In the genomic region with DNA sequence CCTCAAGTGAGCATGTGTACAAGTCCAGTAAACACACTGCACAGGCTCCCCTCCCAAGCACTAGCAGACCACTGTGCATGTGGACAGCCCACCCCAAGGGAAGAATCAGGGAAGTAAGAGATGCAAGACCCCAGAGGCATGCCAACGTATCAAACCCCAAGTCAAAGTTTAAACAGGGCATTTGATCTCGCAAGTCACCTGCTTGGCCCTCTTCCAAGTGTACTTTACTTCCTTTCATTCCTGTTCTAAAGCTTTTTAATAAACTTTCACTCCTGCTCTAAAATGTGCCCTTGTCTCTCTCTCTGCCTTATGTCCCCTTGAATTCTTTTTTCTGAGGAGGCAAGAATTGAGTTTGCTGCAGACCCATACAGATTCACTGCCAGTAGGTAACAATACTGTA, we compare ENCODE assay signal across 2 cellular contexts.
TF ChIP-seq lines count a peak whose summit lies in the region.

No MANE protein-coding gene starts in this region.

TF ChIP-seq in GM23338, 12 proteins besides CTCF, POLR2A, EP300 and RAD21 (continues in another document):
- TF ChIP-seq, protein P1, sequence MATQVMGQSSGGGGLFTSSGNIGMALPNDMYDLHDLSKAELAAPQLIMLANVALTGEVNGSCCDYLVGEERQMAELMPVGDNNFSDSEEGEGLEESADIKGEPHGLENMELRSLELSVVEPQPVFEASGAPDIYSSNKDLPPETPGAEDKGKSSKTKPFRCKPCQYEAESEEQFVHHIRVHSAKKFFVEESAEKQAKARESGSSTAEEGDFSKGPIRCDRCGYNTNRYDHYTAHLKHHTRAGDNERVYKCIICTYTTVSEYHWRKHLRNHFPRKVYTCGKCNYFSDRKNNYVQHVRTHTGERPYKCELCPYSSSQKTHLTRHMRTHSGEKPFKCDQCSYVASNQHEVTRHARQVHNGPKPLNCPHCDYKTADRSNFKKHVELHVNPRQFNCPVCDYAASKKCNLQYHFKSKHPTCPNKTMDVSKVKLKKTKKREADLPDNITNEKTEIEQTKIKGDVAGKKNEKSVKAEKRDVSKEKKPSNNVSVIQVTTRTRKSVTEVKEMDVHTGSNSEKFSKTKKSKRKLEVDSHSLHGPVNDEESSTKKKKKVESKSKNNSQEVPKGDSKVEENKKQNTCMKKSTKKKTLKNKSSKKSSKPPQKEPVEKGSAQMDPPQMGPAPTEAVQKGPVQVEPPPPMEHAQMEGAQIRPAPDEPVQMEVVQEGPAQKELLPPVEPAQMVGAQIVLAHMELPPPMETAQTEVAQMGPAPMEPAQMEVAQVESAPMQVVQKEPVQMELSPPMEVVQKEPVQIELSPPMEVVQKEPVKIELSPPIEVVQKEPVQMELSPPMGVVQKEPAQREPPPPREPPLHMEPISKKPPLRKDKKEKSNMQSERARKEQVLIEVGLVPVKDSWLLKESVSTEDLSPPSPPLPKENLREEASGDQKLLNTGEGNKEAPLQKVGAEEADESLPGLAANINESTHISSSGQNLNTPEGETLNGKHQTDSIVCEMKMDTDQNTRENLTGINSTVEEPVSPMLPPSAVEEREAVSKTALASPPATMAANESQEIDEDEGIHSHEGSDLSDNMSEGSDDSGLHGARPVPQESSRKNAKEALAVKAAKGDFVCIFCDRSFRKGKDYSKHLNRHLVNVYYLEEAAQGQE (IDR thresholded peaks at IDR 0.05; ENCODE audit: unreplicated experiment), result no peak
- TF ChIP-seq ZNF331 (CRISPR knock-in tag; IDR thresholded peaks at IDR 0.05; ENCODE audit: low read depth), result no peak
- no peak for TF ChIP-seq EZH2 (IDR thresholded peaks at IDR 0.05; ENCODE audit: low read depth, unreplicated experiment)
- no peak for TF ChIP-seq CREB1 (CRISPR knock-in tag; IDR thresholded peaks at IDR 0.05; ENCODE audit: low read depth)
- no peak for TF ChIP-seq STAT1 (IDR thresholded peaks at IDR 0.05; ENCODE audit: unreplicated experiment)
- no peak for TF ChIP-seq JUNB (IDR thresholded peaks at IDR 0.05; ENCODE audit: unreplicated experiment)
- TF ChIP-seq POLR2AphosphoS5 (IDR thresholded peaks at IDR 0.05; ENCODE audit: low read depth), result no peak
- TF ChIP-seq ETS1 (IDR thresholded peaks at IDR 0.05), result no peak
- TF ChIP-seq EZH2phosphoT487 (IDR thresholded peaks at IDR 0.05; ENCODE audit: unreplicated experiment), result no peak
- no peak for TF ChIP-seq ZNF462 (CRISPR knock-in tag; IDR thresholded peaks at IDR 0.05)

TF ChIP-seq in IMR-90, 13 proteins besides CTCF, POLR2A, EP300 and RAD21:
- TF ChIP-seq, protein P2, sequence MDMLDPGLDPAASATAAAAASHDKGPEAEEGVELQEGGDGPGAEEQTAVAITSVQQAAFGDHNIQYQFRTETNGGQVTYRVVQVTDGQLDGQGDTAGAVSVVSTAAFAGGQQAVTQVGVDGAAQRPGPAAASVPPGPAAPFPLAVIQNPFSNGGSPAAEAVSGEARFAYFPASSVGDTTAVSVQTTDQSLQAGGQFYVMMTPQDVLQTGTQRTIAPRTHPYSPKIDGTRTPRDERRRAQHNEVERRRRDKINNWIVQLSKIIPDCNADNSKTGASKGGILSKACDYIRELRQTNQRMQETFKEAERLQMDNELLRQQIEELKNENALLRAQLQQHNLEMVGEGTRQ (IDR thresholded peaks at IDR 0.05; ENCODE audit: low read depth, low read length), result no peak
- no peak for TF ChIP-seq RFX5 (IDR thresholded peaks at IDR 0.05; ENCODE audit: low read depth, low read length)
- no peak for TF ChIP-seq FOS (IDR thresholded peaks at IDR 0.05; ENCODE audit: low read depth, low read length)
- TF ChIP-seq RCOR1 (IDR thresholded peaks at IDR 0.05; ENCODE audit: insufficient replicate concordance, low read length), result no peak
- no peak for TF ChIP-seq MXI1 (IDR thresholded peaks at IDR 0.05; ENCODE audit: borderline replicate concordance, low read depth, low read length)
- no peak for TF ChIP-seq NFE2L2 (IDR thresholded peaks at IDR 0.05; ENCODE audit: low read depth, low read length)
- no peak for TF ChIP-seq ELK1 (IDR thresholded peaks at IDR 0.05; ENCODE audit: borderline replicate concordance, low read depth, low read length)
- TF ChIP-seq MAFK (IDR thresholded peaks at IDR 0.05; ENCODE audit: low read depth, low read length), result no peak
- TF ChIP-seq CHD1 (IDR thresholded peaks at IDR 0.05; ENCODE audit: low read depth, low read length), result no peak
- TF ChIP-seq SMC3 (IDR thresholded peaks at IDR 0.05; ENCODE audit: low read depth, low read length), result no peak
- no peak for TF ChIP-seq BHLHE40 (IDR thresholded peaks at IDR 0.05; ENCODE audit: low read depth, low read length)
- TF ChIP-seq MAZ (IDR thresholded peaks at IDR 0.05; ENCODE audit: borderline replicate concordance, low read depth, low read length), result no peak
- no peak for TF ChIP-seq CEBPB (IDR thresholded peaks at IDR 0.05; ENCODE audit: low read depth, low read length)
